19 cellular contexts compared by ENCODE assay signal in the genomic region with DNA sequence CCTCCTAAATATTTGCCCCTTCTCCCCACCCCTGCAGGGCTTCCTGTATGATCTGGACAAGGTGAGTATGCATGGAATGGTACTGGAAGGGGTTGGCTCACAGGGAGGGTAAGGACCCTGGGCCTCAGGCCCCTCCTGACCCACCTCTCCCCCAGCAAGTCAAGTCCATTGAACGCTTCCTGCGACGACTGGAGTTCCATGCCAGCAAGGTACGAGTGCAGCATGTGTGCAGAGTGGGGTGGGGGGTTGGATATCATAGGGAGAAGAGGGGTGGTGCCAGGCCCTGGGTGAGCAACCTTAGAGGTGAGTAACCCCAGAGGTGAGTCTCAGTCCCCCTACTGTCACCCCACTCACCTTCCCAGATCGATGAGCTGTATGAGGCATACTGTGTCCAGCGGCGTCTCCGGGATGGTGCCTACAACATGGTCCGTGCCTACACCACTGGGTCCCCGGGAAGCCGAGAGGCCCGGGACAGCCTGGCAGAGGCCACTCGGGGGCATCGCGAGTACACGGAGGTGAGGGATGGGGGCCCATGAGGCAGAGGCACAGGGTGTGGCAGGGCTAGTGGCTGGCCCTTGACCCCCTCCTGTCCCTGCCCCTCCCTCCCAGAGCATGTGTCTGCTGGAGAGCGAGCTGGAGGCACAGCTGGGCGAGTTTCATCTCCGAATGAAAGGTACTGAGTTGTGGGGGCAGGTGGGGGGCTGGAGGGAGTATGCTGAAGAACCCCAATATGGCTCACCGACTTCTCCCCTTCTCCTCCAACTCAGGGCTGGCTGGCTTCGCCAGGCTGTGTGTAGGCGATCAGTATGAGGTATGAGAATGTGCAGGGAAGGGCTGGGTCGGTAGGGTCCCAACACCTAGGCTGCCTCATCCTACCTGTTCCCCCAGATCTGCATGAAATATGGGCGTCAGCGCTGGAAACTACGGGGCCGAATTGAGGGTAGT. TPM values are rescaled to one million over a fixed set of nuclear protein-coding genes. Genes with fewer than 3 reads are reported as not detected.
DNase-seq lines count a peak whose midpoint lies in the region; ATAC-seq and TF ChIP-seq lines count a peak whose summit lies in the region.
"Had no signal": no experiment of that assay in that cellular context is flagged by ENCODE, and none has a peak within 500 bp of the region (broad histone marks: within the 10 kb centered on the region; RNA-seq: fewer than 3 reads in every experiment).

No MANE protein-coding gene starts in this region.

- H3K27me3 Mint-ChIP-seq in activated naive CD8-positive, alpha-beta T cell = no peaks in the 10 kb centered on the region
- peaks cover 11% of the 10 kb centered on the region for H3K27me3 Mint-ChIP-seq in activated naive CD8-positive, alpha-beta T cell treated with anti-CD3 and anti-CD28 coated beads, Interleukin-2, amount 50 U/mL, for 24 hours
- H3K27me3 Mint-ChIP-seq in T-helper 17 cell (no peaks in the 10 kb centered on the region), mesothelial cell of epicardium (ENCODE audit: low read depth) (no peaks in the 10 kb centered on the region), type B pancreatic cell (peaks cover 33% of the 10 kb centered on the region)

- TF ChIP-seq CTCF in mesothelial cell of epicardium (IDR thresholded peaks at IDR 0.05; ENCODE audit: unreplicated experiment) = no peak
- no peak for TF ChIP-seq CTCF in type B pancreatic cell (conservative IDR thresholded peaks at IDR 0.05)

- H3K4me1 Mint-ChIP-seq in activated naive CD8-positive, alpha-beta T cell (ENCODE audit: low read depth) = peaks cover 31% of the 10 kb centered on the region
- peaks cover 29% of the 10 kb centered on the region for H3K4me1 Mint-ChIP-seq in activated naive CD8-positive, alpha-beta T cell treated with anti-CD3 and anti-CD28 coated beads, Interleukin-2, amount 50 U/mL, for 24 hours
- H3K4me1 Mint-ChIP-seq in T-helper 17 cell = peaks cover 57% of the 10 kb centered on the region
- H3K4me1 Mint-ChIP-seq in mesothelial cell of epicardium = peaks cover 22% of the 10 kb centered on the region
- peaks cover 22% of the 10 kb centered on the region for H3K4me1 Mint-ChIP-seq in type B pancreatic cell (ENCODE audit: unreplicated experiment)

- no peaks in the 10 kb centered on the region for H3K9me3 Mint-ChIP-seq in activated naive CD8-positive, alpha-beta T cell (ENCODE audit: low read depth)
- H3K9me3 Mint-ChIP-seq in activated naive CD8-positive, alpha-beta T cell treated with anti-CD3 and anti-CD28 coated beads, Interleukin-2, amount 50 U/mL, for 24 hours = no peaks in the 10 kb centered on the region
- H3K9me3 Mint-ChIP-seq in mesothelial cell of epicardium (no peaks in the 10 kb centered on the region), type B pancreatic cell (no peaks in the 10 kb centered on the region)

- no peaks in the 10 kb centered on the region for H3K9me3 ChIP-seq in T-helper 17 cell (ENCODE audit: control insufficient read depth, low read length, poor library complexity, severe bottlenecking)
- H3K9me3 ChIP-seq: colonic mucosa, vagina had no signal

- no peaks in the 10 kb centered on the region for H3K36me3 Mint-ChIP-seq in activated naive CD8-positive, alpha-beta T cell
- H3K36me3 Mint-ChIP-seq in activated naive CD8-positive, alpha-beta T cell treated with anti-CD3 and anti-CD28 coated beads, Interleukin-2, amount 50 U/mL, for 24 hours (ENCODE audit: low read depth) = peaks cover 3% of the 10 kb centered on the region
- H3K36me3 Mint-ChIP-seq in T-helper 17 cell (ENCODE audit: low read depth) (peaks cover 6% of the 10 kb centered on the region), mesothelial cell of epicardium (peaks cover 12% of the 10 kb centered on the region), type B pancreatic cell (peaks cover 10% of the 10 kb centered on the region)

- DNase-seq in activated naive CD8-positive, alpha-beta T cell treated with anti-CD3 and anti-CD28 coated beads, Interleukin-2, amount 50 U/mL, for 24 hours = no peak
- no peak for DNase-seq in T-helper 17 cell
- DNase-seq in mesothelial cell of epicardium (ENCODE audit: low spot score in 2 of 2, unreplicated experiment in 2 of 2) = no peak
- peak; percentile 68 for DNase-seq in type B pancreatic cell (ENCODE audit: extremely low spot score, unreplicated experiment)
- DNase-seq in central memory CD4-positive, alpha-beta T cell = no peak
- no peak for DNase-seq in middle frontal gyrus (ENCODE audit: extremely low spot score, low spot score)
- DNase-seq: activated CD4-positive, CD25-positive, alpha-beta regulatory T cell treated with anti-CD3 and anti-CD28 coated beads, Interleukin-2, amount 50 U/mL, for 72 hours; activated T-cell treated with anti-CD3 and anti-CD28 coated beads, Interleukin-2, amount 50 U/mL, for 1 hour; colonic mucosa; Kasumi-1; midbrain; NCI-H1417 treated with DMSO at 0.1 percent for 48 hours; NCI-H226; stimulated activated naive CD4-positive, alpha-beta T cell treated with Interleukin-2 at 50 U/mL for 16 hours had no signal

- no peak for ATAC-seq in activated naive CD8-positive, alpha-beta T cell treated with anti-CD3 and anti-CD28 coated beads, Interleukin-2, amount 50 U/mL, for 24 hours
- ATAC-seq in T-helper 17 cell = no peak
- no peak for ATAC-seq in GM18511 (IDR thresholded peaks at IDR 0.05; ENCODE audit: unreplicated experiment)

- H3K4me3 Mint-ChIP-seq in activated naive CD8-positive, alpha-beta T cell = peak overlapping the region; percentile 83
- no peak overlapping the region for H3K4me3 Mint-ChIP-seq in activated naive CD8-positive, alpha-beta T cell treated with anti-CD3 and anti-CD28 coated beads, Interleukin-2, amount 50 U/mL, for 24 hours
- peak overlapping the region; percentile 84 for H3K4me3 Mint-ChIP-seq in T-helper 17 cell
- H3K4me3 Mint-ChIP-seq in mesothelial cell of epicardium = peak overlapping the region; percentile 67
- peak overlapping the region; percentile 82 for H3K4me3 Mint-ChIP-seq in type B pancreatic cell

- H3K27ac Mint-ChIP-seq in activated naive CD8-positive, alpha-beta T cell = peak overlapping the region; percentile 34
- no peak overlapping the region for H3K27ac Mint-ChIP-seq in activated naive CD8-positive, alpha-beta T cell treated with anti-CD3 and anti-CD28 coated beads, Interleukin-2, amount 50 U/mL, for 24 hours
- H3K27ac Mint-ChIP-seq in T-helper 17 cell (peak overlapping the region; percentile 70), mesothelial cell of epicardium (no peak overlapping the region), type B pancreatic cell (no peak overlapping the region)

RNA-seq across cellular contexts. Expression of gene RIPOR1, which starts 11.3 kb away (rescaled TPM):
- total RNA-seq in T-helper 17 cell (10 to 100 TPM; 46.5 to 66.0 TPM), mesothelial cell of epicardium (55.9 to 69.2 TPM (median 58.9 TPM) in 3 replicates), type B pancreatic cell (ENCODE audit: low replicate concordance) (38.5 and 43.1 TPM in 2 replicates)

RNA-seq across cellular contexts. Expression of gene CTCF, which starts 22.4 kb away (rescaled TPM):
- total RNA-seq in T-helper 17 cell (10 to 100 TPM; 48.5 to 57.8 TPM), mesothelial cell of epicardium (58.0 to 61.4 TPM (median 60.5 TPM) in 3 replicates), type B pancreatic cell (ENCODE audit: low replicate concordance) (48.4 and 57.8 TPM in 2 replicates)

RNA-seq across cellular contexts. Expression of gene AGRP, which starts 56.6 kb away (rescaled TPM):
- total RNA-seq in T-helper 17 cell = not detected
- total RNA-seq in mesothelial cell of epicardium = not detected in 3 replicates
- total RNA-seq in type B pancreatic cell (ENCODE audit: low replicate concordance) = not detected in 2 replicates
- total RNA-seq: colonic mucosa; smooth muscle cell; T-helper 1 cell treated with Interleukin-12 subunit alpha and Interleukin-12 subunit beta and Interleukin-4 antibody, amounts not matched to agents 30 ng/mL and 1 ng/mL, for 36 hours; vagina had no signal

RNA-seq across cellular contexts. Expression of gene ATP6V0D1, which starts 59.0 kb away (rescaled TPM):
- total RNA-seq in T-helper 17 cell (10 to 100 TPM; 76.4 to 87.5 TPM), mesothelial cell of epicardium (50.9 to 53.7 TPM (median 53.2 TPM) in 3 replicates), type B pancreatic cell (ENCODE audit: low replicate concordance) (73.5 and 94.4 TPM in 2 replicates)

Comparison
In these comparisons a context has a peak if more than half of its experiments do, and no peak if none do; other contexts are left out.
1. H3K27ac Mint-ChIP-seq: peak in activated naive CD8-positive, alpha-beta T cell (single experiment) and T-helper 17 cell (single experiment); none in activated naive CD8-positive, alpha-beta T cell treated with anti-CD3 and anti-CD28 coated beads, Interleukin-2, amount 50 U/mL, for 24 hours (single experiment), mesothelial cell of epicardium (single experiment) and type B pancreatic cell (single experiment).